ENCODE assay signal across 11 cellular contexts in the genomic region with DNA sequence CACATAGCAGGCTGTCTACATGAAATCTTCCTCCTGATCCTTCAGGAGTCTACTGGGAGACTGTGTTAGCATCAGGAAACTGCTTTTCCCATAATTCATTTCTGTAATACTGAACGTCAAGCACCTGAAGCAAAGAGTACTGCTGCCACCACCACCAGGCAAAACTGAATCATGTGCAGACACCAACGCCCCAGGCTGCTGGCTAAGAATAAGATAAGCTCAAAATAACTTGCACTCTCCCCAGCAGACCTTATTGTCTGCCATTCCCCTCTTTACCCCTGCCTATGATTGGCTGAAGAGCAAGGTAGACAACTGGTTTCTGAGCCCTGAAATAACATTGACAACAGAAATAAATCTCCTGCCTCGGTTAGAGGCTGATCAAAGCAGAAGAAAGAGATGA.
"Had no signal": no experiment of that assay in that cellular context is flagged by ENCODE, and none has a peak within 500 bp of the region (broad histone marks: within the 10 kb centered on the region; RNA-seq: fewer than 3 reads in every experiment).

No MANE protein-coding gene starts in this region.

- H3K36me3 ChIP-seq: HAP-1 had no signal

- ATAC-seq: GM23338, HCT116 had no signal

- H3K4me3 Mint-ChIP-seq: GM23338, H9, HFFc6 had no signal

- DNase-seq: GM23248, GOT3, H7, H9, HCEC 1CT, HFFc6 had no signal

- H3K4me2 ChIP-seq: GM23338 had no signal

- H3K4me3 ChIP-seq: GM23248, GM23338, HAP-1 had no signal

- H2AFZ ChIP-seq: GM23248, GM23338 had no signal

- H3K27ac ChIP-seq: GM23248 had no signal

- FAIRE-seq: H1, H54 had no signal

- H3K9ac ChIP-seq: GM23248 had no signal

- H3K27ac Mint-ChIP-seq: GM23338, H9, HFFc6 had no signal

- H3K9me3 ChIP-seq: HAP-1 had no signal
